Comparison of ENCODE assay signal across 9 cellular contexts in the genomic region with DNA sequence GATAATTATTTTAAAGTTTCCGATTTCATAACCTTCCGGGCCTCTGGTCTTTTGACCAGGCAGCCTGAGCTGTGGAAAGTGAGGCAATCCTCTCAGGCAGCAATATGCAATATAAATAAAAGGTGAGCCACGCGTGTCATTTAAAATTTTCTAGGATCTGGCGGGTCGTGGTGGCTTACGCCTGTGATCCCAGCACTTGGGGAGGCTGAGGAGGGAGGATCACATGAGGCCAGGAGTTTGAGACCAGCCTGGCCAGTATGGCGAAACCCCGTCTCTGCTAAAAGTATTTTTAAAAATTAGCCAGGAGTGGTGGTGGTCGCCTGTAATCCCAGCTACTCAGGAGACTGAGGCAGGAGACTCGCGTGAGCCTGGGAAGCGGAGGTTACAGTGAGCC. TPM values are rescaled to one million over a fixed set of nuclear protein-coding genes. Genes with fewer than 3 reads are reported as not detected.
DNase-seq lines count a peak whose midpoint lies in the region; ATAC-seq, FAIRE-seq and TF ChIP-seq lines count a peak whose summit lies in the region.
"Had no signal": no experiment of that assay in that cellular context is flagged by ENCODE, and none has a peak within 500 bp of the region (broad histone marks: within the 10 kb centered on the region; RNA-seq: fewer than 3 reads in every experiment).

No MANE protein-coding gene starts in this region.

- no peaks in the 10 kb centered on the region for H4K20me1 ChIP-seq in K562 (replicated peaks; ENCODE audit: control insufficient read depth, insufficient read depth, low read length)

- TF ChIP-seq CTCF in AG10803 (conservative IDR thresholded peaks at IDR 0.05; ENCODE audit: low read length) (no peak), K562 (IDR thresholded peaks at IDR 0.05 in 2 of 3, conservative IDR thresholded peaks at IDR 0.05 in 1 of 3; ENCODE audit: insufficient read depth in 2 of 3, low read depth in 1 of 3, low read length in 3 of 3) (no peak), thyroid gland (IDR thresholded peaks at IDR 0.05) (no peak)

- in situ Hi-C loops in K562 (cut with MboI), result no loop called here

- FAIRE-seq in K562 (lab: Jason Lieb, UNC), result no peak
- no peak for FAIRE-seq in small intestine (lab: Jason Lieb, UNC)

- no TSS peak for BruUV-seq in K562 (replicated peaks; lab: Mats Ljungman, UMichigan)

- no peak overlapping the region for H3K27ac ChIP-seq in HUES48 (ENCODE audit: low read depth, low read length)
- H3K27ac ChIP-seq in K562 (ENCODE audit: extremely low read depth, low read depth, low read length), result no peak overlapping the region
- no peak overlapping the region for H3K27ac ChIP-seq in mucosa of rectum (ENCODE audit: low read depth in 2 of 2, low read length in 2 of 2)
- no peak overlapping the region for H3K27ac ChIP-seq in small intestine (ENCODE audit: low read depth in 1 of 2, low read length in 1 of 2)
- no peak overlapping the region for H3K27ac ChIP-seq in thyroid gland

- peaks cover 43% of the 10 kb centered on the region for H3K79me2 ChIP-seq in K562 (ENCODE audit: control insufficient read depth, insufficient read depth, low read length)

- TF ChIP-seq POLR2A in K562 (conservative IDR thresholded peaks at IDR 0.05), result no peak
- no peak for TF ChIP-seq POLR2A in thyroid gland (IDR thresholded peaks at IDR 0.05)

- no peak for TF ChIP-seq RAD21 in K562 (CRISPR knock-in tag; conservative IDR thresholded peaks at IDR 0.05 in 1 of 2, IDR thresholded peaks at IDR 0.05 in 1 of 2)

- peak overlapping the region; percentile 87 for H3K4me2 ChIP-seq in K562 (ENCODE audit: insufficient read depth, low read length)

- no peak for ATAC-seq in K562

- intact Hi-C loops in K562 (cut with micrococcal nuclease) (loop anchor here (1.0 kb wide), 1 partner anchor 70 kb away; the partner anchor contains the start of gene ZNF670), thyroid gland (cut with DNase I) (no loop called here)

- H3K4me1 ChIP-seq in HUES48 (ENCODE audit: control insufficient read depth, insufficient read depth, low read length) (no peaks in the 10 kb centered on the region), K562 (replicated peaks in 1 of 2; ENCODE audit: control insufficient read depth in 2 of 2, insufficient read depth in 2 of 2, low read length in 2 of 2) (peaks cover 6 to 8% of the 10 kb centered on the region in 2 experiments; a peak in 2 of 5 replicates), mucosa of rectum (ENCODE audit: control insufficient read depth in 2 of 2, insufficient read depth in 2 of 2, low read length in 2 of 2) (no peaks in the 10 kb centered on the region), small intestine (ENCODE audit: control insufficient read depth in 2 of 2, insufficient read depth in 1 of 2, low read depth in 1 of 2, low read length in 1 of 2) (no peaks in the 10 kb centered on the region), thyroid gland (no peaks in the 10 kb centered on the region)
- H3K4me1 ChIP-seq: gastroesophageal sphincter had no signal

- peak overlapping the region; percentile 91 for H2AFZ ChIP-seq in K562 (ENCODE audit: low read depth, low read length)

- peak overlapping the region; percentile 85 for H3K4me3 ChIP-seq in AG10803 (ENCODE audit: low read length)
- H3K4me3 ChIP-seq in HUES48 (ENCODE audit: low read depth, low read length), result peak overlapping the region; percentile 94; the same call in 1 of the 2 replicates
- H3K4me3 ChIP-seq in K562, result peak overlapping the region; percentile 92; the same call in 1 of the 2 replicates
- peak overlapping the region; percentile 73 to 78 for H3K4me3 ChIP-seq in mucosa of rectum (ENCODE audit: low read length in 2 of 2)
- no peak overlapping the region for H3K4me3 ChIP-seq in small intestine (ENCODE audit: low read depth in 1 of 2, low read length in 2 of 2)
- no peak overlapping the region for H3K4me3 ChIP-seq in thyroid gland (replicated peaks in 1 of 3)

- H3K27me3 ChIP-seq in HUES48 (ENCODE audit: control insufficient read depth, insufficient read depth, low read length) (no peaks in the 10 kb centered on the region), K562 (ENCODE audit: control insufficient read depth in 2 of 2, insufficient read depth in 2 of 2, low read length in 2 of 2) (no peaks in the 10 kb centered on the region), mucosa of rectum (ENCODE audit: control insufficient read depth in 2 of 2, insufficient read depth in 2 of 2, low read length in 2 of 2) (no peaks in the 10 kb centered on the region), small intestine (ENCODE audit: control insufficient read depth in 2 of 2, insufficient read depth in 2 of 2, low read length in 2 of 2) (no peaks in the 10 kb centered on the region), thyroid gland (no peaks in the 10 kb centered on the region)
- H3K27me3 ChIP-seq: gastroesophageal sphincter had no signal

- DNase-seq in AG10803 (ENCODE audit: low read depth), result no peak
- DNase-seq in K562 (ENCODE audit: extremely low read depth in 1 of 4, low spot score in 3 of 4), result no peak
- DNase-seq in small intestine, result no peak
- no peak for DNase-seq in thyroid gland
- DNase-seq in NCI-H510A (lab: John Stamatoyannopoulos, UW), result no peak
- DNase-seq in putamen (ENCODE audit: low spot score), result no peak

- POLR2A ChIA-PET in K562 (lab: Yijun Ruan, JAX), result no interaction called here

- CTCF ChIA-PET in K562 (lab: Yijun Ruan, JAX; ENCODE audit: low intra/inter-chr PET ratio), result no interaction called here

- H3K9ac ChIP-seq in HUES48 (ENCODE audit: low read depth, low read length) (no peak overlapping the region), K562 (ENCODE audit: insufficient read depth in 1 of 2, low read depth in 2 of 2, low read length in 2 of 2) (no peak overlapping the region), mucosa of rectum (ENCODE audit: low read depth in 1 of 2, low read length in 2 of 2) (peak overlapping the region in 1 of 2 donors; percentile 59)

- no peaks in the 10 kb centered on the region for H3K36me3 ChIP-seq in HUES48 (ENCODE audit: control insufficient read depth, insufficient read depth, low read length)
- H3K36me3 ChIP-seq in K562 (ENCODE audit: control insufficient read depth, insufficient read depth, low read length), result peaks cover 14% of the 10 kb centered on the region; the same call in 2 of the 3 replicates
- no peaks in the 10 kb centered on the region for H3K36me3 ChIP-seq in mucosa of rectum (ENCODE audit: control insufficient read depth in 2 of 2, insufficient read depth in 2 of 2, low read length in 2 of 2)
- H3K36me3 ChIP-seq in small intestine (ENCODE audit: control insufficient read depth in 2 of 2, insufficient read depth in 2 of 2, low read length in 2 of 2), result no peaks in the 10 kb centered on the region
- H3K36me3 ChIP-seq in thyroid gland, result no peaks in the 10 kb centered on the region
- H3K36me3 ChIP-seq: gastroesophageal sphincter had no signal

- H3K9me3 ChIP-seq in HUES48 (ENCODE audit: control insufficient read depth, insufficient read depth, low read length), result peaks cover 5% of the 10 kb centered on the region; the same call in 1 of the 2 replicates
- H3K9me3 ChIP-seq in K562 (replicated peaks; ENCODE audit: control insufficient read depth, insufficient read depth, low read depth, low read length), result peaks cover 4% of the 10 kb centered on the region
- peaks cover 0 to 3% of the 10 kb centered on the region in 2 donors for H3K9me3 ChIP-seq in mucosa of rectum (ENCODE audit: control insufficient read depth in 2 of 2, low read length in 2 of 2)
- no peaks in the 10 kb centered on the region for H3K9me3 ChIP-seq in small intestine (ENCODE audit: control insufficient read depth, low read depth)
- H3K9me3 ChIP-seq in thyroid gland, result no peaks in the 10 kb centered on the region

- 65% methylated on average over 13 of the region's 13 CpGs for WGBS in K562 (ENCODE audit: insufficient coverage, low coverage, missing lambda C conversion rate)
- 84 to 88% (median 87%) methylated on average over 13 of the region's 13 CpGs for WGBS in small intestine, 3 donors
- WGBS in thyroid gland, 2 donors, result 87 to 90% methylated on average over 13 of the region's 13 CpGs

- no peak for TF ChIP-seq EP300 in K562 (IDR thresholded peaks at IDR 0.05; ENCODE audit: low read length)

- H3K9me1 ChIP-seq in K562 (ENCODE audit: control insufficient read depth, insufficient read depth, low read length), result no peaks in the 10 kb centered on the region

RNA-seq across cellular contexts. Expression of gene ZNF695, which starts 0.5 kb away (rescaled TPM):
- 15.9 and 40.0 TPM in 2 replicates for total RNA-seq in K562 (2011; cell fraction: chromatin; rRNA removed; ENCODE audit: low replicate concordance)
- 8.9 and 10.5 TPM in 2 replicates for total RNA-seq in K562 (2011; cell fraction: nucleolus; rRNA removed)
- 16.4 and 22.7 TPM in 2 replicates for total RNA-seq in K562 (2011; cell fraction: nucleoplasm; rRNA removed)
- total RNA-seq in K562 (2014; rRNA removed), result 10.9 and 11.5 TPM in 2 replicates
- total RNA-seq in K562 (2014; rRNA removed; fragmentation: Illumina TruSeq; extraction: Trizol), result 15.2 and 15.7 TPM in 2 replicates
- 10.2 and 10.6 TPM in 2 replicates for total RNA-seq in K562 (2015; rRNA removed; fragmentation: Illumina TruSeq; extraction: Trizol)
- 10.9 and 13.7 TPM in 2 replicates for total RNA-seq in K562 (2021)
- 8.7 and 9.0 TPM in 2 replicates for polyA plus RNA-seq in K562 (2011; rRNA removed)
- 3.3 and 9.2 TPM in 2 replicates for polyA plus RNA-seq in K562 (2011; cell fraction: cytosol; rRNA removed)
- 7.5 and 9.3 TPM in 2 replicates for polyA plus RNA-seq in K562 (2011; cell fraction: nucleus; rRNA removed)
- 9.8 and 9.9 TPM in 2 replicates for polyA plus RNA-seq in K562 (2012)
- 11.1 and 12.1 TPM in 2 replicates for polyA plus RNA-seq in K562 (2014; fragmentation: Illumina TruSeq; extraction: Trizol)
- 1 to 10 TPM; 8.7 to 8.8 TPM for polyA plus RNA-seq in K562 (2014; fragmentation: Nextera tagmentation; extraction: Ambion mirVana)
- 6.4 and 11.1 TPM in 2 replicates for polyA plus RNA-seq in K562 (2014; rRNA removed)
- 12.7 and 15.3 TPM in 2 replicates for polyA minus RNA-seq in K562 (2011; rRNA and poly(A)+ RNA removed)
- 3.7 and 5.2 TPM in 2 replicates for polyA minus RNA-seq in K562 (2011; cell fraction: cytosol; rRNA and poly(A)+ RNA removed)
- polyA minus RNA-seq in K562 (2011; cell fraction: nucleus; rRNA and poly(A)+ RNA removed), result 4.8 and 11.7 TPM in 2 replicates
- 1 to 10 TPM in 2 of 3 donors, not detected in 1; 1.3 to 2.2 TPM for polyA plus RNA-seq in small intestine
- total RNA-seq in thyroid gland, result under 1 TPM in 2 of 4 donors, not detected in 2; 0.11 to 0.24 TPM
- total RNA-seq: gastroesophageal sphincter had no signal

Comparison
In these comparisons a context has a peak if more than half of its experiments do, and no peak if none do; other contexts are left out.
1. H3K4me3 ChIP-seq: peak in AG10803 (single experiment), HUES48 (single experiment), K562 (single experiment) and mucosa of rectum (2 of 2); none in small intestine (0 of 2) and thyroid gland (0 of 3).
2. RNA of gene ZNF695, which starts 0.5 kb away (total RNA-seq): 8.9 to 40.0 TPM in K562; 0.11 to 0.24 TPM in thyroid gland; every median in the first group is over 4 times any median in the second.